Comparison of ENCODE assay signal across 1 cellular context in the genomic region with DNA sequence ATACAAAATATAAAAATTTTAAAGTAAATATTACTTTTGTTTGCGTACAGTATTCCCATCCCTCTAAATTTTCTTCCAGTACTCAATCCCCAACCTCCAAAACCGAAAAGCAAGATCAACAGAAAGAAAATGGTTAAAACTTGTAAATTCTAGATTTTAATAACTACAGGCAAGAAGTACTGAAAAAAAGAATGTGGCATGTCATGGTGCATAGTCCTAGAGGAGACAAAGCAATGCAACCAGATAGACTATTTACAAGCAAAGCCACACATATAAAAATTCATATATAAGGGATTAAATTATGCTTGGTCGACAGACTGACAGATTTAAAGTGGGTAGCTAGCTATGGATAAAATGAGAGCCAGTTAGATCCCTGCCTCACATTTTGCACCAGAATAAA.
TF ChIP-seq lines count a peak whose summit lies in the region.

No MANE protein-coding gene starts in this region.

TF ChIP-seq in K562, 482 proteins besides CTCF, POLR2A, EP300 and RAD21 (continued from another document and continues in another):
- TF ChIP-seq MLLT1 (IDR thresholded peaks at IDR 0.05) (peak; percentile 95 to 98), HIVEP1 (CRISPR knock-in tag; IDR thresholded peaks at IDR 0.05) (no peak), HNRNPK (IDR thresholded peaks at IDR 0.05; ENCODE audit: low read depth, low read length, poor library complexity, severe bottlenecking) (peak; percentile 58), SRSF9 (IDR thresholded peaks at IDR 0.05; ENCODE audit: borderline replicate concordance, low read depth, low read length) (no peak), ZMIZ1 (IDR thresholded peaks at IDR 0.05; ENCODE audit: low read depth in 2 of 2, low read length in 2 of 2) (peak in 1 of 2 experiments; percentile 25; a peak in 1 of 4 replicates), ZNF586 (CRISPR knock-in tag; conservative IDR thresholded peaks at IDR 0.05) (peak; percentile 68), ZNF444 (CRISPR knock-in tag; IDR thresholded peaks at IDR 0.05) (peak; percentile 4; the same call in 1 of the 2 replicates), RFX7 (CRISPR knock-in tag; IDR thresholded peaks at IDR 0.05) (peak; percentile 64; the same call in 1 of the 2 replicates), PHTF2 (CRISPR knock-in tag; IDR thresholded peaks at IDR 0.05) (0 out of 2 replicates have a peak, but pooled peaks have one; percentile 75), FOXA3 (CRISPR knock-in tag; conservative IDR thresholded peaks at IDR 0.05 in 1 of 2, IDR thresholded peaks at IDR 0.05 in 1 of 2) (0 out of 4 replicates have a peak, but pooled peaks of 1 of the 2 experiments have one; percentile 1), ZNF668 (CRISPR knock-in tag; IDR thresholded peaks at IDR 0.05) (0 out of 2 replicates have a peak, but pooled peaks have one; percentile 35), ZNF253 (CRISPR knock-in tag; conservative IDR thresholded peaks at IDR 0.05) (peak; percentile 38; the same call in 1 of the 2 replicates), OTX1 (CRISPR knock-in tag; IDR thresholded peaks at IDR 0.05) (peak; percentile 86; the same call in 1 of the 2 replicates), C11orf30 (IDR thresholded peaks at IDR 0.05; ENCODE audit: low read depth) (0 out of 2 replicates have a peak, but pooled peaks have one; percentile 6), CGGBP1 (CRISPR knock-in tag; IDR thresholded peaks at IDR 0.05) (peak; percentile 95; the same call in 1 of the 2 replicates), ZNF551 (CRISPR knock-in tag; IDR thresholded peaks at IDR 0.05) (peak; percentile 84), GATAD2B (IDR thresholded peaks at IDR 0.05; ENCODE audit: borderline replicate concordance) (0 out of 2 replicates have a peak, but pooled peaks have one; percentile 9), POLR2AphosphoS5 (IDR thresholded peaks at IDR 0.05; ENCODE audit: control insufficient read depth, insufficient read depth, low read depth, low read length) (peak; percentile 71; the same call in 1 of the 2 replicates), ESRRB (CRISPR knock-in tag; IDR thresholded peaks at IDR 0.05; ENCODE audit: borderline replicate concordance) (no peak), ZNF696 (CRISPR knock-in tag; conservative IDR thresholded peaks at IDR 0.05) (peak; percentile 72; the same call in 1 of the 2 replicates), ZNF224 (CRISPR knock-in tag; IDR thresholded peaks at IDR 0.05) (no peak), ZFP30 (CRISPR knock-in tag; IDR thresholded peaks at IDR 0.05; ENCODE audit: borderline replicate concordance) (0 out of 2 replicates have a peak, but pooled peaks have one; percentile 4), POLR2AphosphoS2 (IDR thresholded peaks at IDR 0.05; ENCODE audit: low read length) (peak; percentile 41; the same call in 1 of the 2 replicates), ZFPM2 (CRISPR knock-in tag; IDR thresholded peaks at IDR 0.05) (0 out of 2 replicates have a peak, but pooled peaks have one; percentile 38), ATF4 (CRISPR knock-in tag; IDR thresholded peaks at IDR 0.05) (0 out of 2 replicates have a peak, but pooled peaks have one; percentile 7), HNRNPL (IDR thresholded peaks at IDR 0.05; ENCODE audit: low read depth, low read length) (no peak), CHCHD3 (CRISPR knock-in tag; IDR thresholded peaks at IDR 0.05) (peak; percentile 90), SMAD4 (CRISPR knock-in tag; conservative IDR thresholded peaks at IDR 0.05) (0 out of 2 replicates have a peak, but pooled peaks have one; percentile 16), ILF3 (IDR thresholded peaks at IDR 0.05; ENCODE audit: borderline replicate concordance) (peak; percentile 76), LEF1 (IDR thresholded peaks at IDR 0.05) (no peak), HOXB6 (CRISPR knock-in tag; IDR thresholded peaks at IDR 0.05; ENCODE audit: borderline replicate concordance) (0 out of 2 replicates have a peak, but pooled peaks have one; percentile 13), NCOR1 (IDR thresholded peaks at IDR 0.05) (peak; percentile 40; the same call in 1 of the 2 replicates), EP400 (IDR thresholded peaks at IDR 0.05) (no peak), ZNF354B (CRISPR knock-in tag; IDR thresholded peaks at IDR 0.05) (0 out of 2 replicates have a peak, but pooled peaks have one; percentile 59), CSDE1 (IDR thresholded peaks at IDR 0.05) (peak in 1 of 2 experiments; percentile 15; a peak in 1 of 4 replicates), ELF4 (CRISPR knock-in tag; IDR thresholded peaks at IDR 0.05) (no peak), U2AF1 (optimal IDR thresholded peaks at IDR 0.05; ENCODE audit: low read depth, low read length) (peak; percentile 1), SNIP1 (IDR thresholded peaks at IDR 0.05; ENCODE audit: low read depth) (0 out of 2 replicates have a peak, but pooled peaks have one; percentile 29), POLR2G (IDR thresholded peaks at IDR 0.05; ENCODE audit: low read depth, low read length) (0 out of 2 replicates have a peak, but pooled peaks have one; percentile 0)
- TF ChIP-seq, protein P1, sequence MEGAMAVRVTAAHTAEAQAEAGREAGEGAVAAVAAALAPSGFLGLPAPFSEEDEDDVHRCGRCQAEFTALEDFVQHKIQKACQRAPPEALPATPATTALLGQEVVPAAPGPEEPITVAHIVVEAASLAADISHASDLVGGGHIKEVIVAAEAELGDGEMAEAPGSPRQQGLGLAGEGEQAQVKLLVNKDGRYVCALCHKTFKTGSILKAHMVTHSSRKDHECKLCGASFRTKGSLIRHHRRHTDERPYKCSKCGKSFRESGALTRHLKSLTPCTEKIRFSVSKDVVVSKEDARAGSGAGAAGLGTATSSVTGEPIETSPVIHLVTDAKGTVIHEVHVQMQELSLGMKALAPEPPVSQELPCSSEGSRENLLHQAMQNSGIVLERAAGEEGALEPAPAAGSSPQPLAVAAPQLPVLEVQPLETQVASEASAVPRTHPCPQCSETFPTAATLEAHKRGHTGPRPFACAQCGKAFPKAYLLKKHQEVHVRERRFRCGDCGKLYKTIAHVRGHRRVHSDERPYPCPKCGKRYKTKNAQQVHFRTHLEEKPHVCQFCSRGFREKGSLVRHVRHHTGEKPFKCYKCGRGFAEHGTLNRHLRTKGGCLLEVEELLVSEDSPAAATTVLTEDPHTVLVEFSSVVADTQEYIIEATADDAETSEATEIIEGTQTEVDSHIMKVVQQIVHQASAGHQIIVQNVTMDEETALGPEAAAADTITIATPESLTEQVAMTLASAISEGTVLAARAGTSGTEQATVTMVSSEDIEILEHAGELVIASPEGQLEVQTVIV (CRISPR knock-in tag; IDR thresholded peaks at IDR 0.05; ENCODE audit: borderline replicate concordance), result no peak
- TF ChIP-seq, protein P2, sequence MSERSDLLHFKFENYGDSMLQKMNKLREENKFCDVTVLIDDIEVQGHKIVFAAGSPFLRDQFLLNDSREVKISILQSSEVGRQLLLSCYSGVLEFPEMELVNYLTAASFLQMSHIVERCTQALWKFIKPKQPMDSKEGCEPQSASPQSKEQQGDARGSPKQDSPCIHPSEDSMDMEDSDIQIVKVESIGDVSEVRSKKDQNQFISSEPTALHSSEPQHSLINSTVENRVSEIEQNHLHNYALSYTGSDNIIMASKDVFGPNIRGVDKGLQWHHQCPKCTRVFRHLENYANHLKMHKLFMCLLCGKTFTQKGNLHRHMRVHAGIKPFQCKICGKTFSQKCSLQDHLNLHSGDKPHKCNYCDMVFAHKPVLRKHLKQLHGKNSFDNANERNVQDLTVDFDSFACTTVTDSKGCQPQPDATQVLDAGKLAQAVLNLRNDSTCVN (CRISPR knock-in tag; IDR thresholded peaks at IDR 0.05), result 0 out of 2 replicates have a peak, but pooled peaks have one; percentile 21
- TF ChIP-seq, protein P3, sequence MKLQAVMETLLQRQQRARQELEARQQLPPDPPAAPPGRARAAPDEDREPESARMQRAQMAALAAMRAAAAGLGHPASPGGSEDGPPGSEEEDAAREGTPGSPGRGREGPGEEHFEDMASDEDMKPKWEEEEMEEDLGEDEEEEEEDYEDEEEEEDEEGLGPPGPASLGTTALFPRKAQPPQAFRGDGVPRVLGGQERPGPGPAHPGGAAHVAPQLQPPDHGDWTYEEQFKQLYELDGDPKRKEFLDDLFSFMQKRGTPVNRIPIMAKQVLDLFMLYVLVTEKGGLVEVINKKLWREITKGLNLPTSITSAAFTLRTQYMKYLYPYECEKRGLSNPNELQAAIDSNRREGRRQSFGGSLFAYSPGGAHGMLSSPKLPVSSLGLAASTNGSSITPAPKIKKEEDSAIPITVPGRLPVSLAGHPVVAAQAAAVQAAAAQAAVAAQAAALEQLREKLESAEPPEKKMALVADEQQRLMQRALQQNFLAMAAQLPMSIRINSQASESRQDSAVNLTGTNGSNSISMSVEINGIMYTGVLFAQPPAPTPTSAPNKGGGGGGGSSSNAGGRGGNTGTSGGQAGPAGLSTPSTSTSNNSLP (IDR thresholded peaks at IDR 0.05; ENCODE audit: borderline replicate concordance, low read depth, low read length), result peak; percentile 9; the same call in 1 of the 2 replicates
- TF ChIP-seq, protein P4, sequence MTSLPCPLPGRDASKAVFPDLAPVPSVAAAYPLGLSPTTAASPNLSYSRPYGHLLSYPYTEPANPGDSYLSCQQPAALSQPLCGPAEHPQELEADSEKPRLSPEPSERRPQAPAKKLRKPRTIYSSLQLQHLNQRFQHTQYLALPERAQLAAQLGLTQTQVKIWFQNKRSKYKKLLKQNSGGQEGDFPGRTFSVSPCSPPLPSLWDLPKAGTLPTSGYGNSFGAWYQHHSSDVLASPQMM (CRISPR knock-in tag; IDR thresholded peaks at IDR 0.05), result peak; percentile 64; the same call in 1 of the 2 replicates
- TF ChIP-seq, protein P5, sequence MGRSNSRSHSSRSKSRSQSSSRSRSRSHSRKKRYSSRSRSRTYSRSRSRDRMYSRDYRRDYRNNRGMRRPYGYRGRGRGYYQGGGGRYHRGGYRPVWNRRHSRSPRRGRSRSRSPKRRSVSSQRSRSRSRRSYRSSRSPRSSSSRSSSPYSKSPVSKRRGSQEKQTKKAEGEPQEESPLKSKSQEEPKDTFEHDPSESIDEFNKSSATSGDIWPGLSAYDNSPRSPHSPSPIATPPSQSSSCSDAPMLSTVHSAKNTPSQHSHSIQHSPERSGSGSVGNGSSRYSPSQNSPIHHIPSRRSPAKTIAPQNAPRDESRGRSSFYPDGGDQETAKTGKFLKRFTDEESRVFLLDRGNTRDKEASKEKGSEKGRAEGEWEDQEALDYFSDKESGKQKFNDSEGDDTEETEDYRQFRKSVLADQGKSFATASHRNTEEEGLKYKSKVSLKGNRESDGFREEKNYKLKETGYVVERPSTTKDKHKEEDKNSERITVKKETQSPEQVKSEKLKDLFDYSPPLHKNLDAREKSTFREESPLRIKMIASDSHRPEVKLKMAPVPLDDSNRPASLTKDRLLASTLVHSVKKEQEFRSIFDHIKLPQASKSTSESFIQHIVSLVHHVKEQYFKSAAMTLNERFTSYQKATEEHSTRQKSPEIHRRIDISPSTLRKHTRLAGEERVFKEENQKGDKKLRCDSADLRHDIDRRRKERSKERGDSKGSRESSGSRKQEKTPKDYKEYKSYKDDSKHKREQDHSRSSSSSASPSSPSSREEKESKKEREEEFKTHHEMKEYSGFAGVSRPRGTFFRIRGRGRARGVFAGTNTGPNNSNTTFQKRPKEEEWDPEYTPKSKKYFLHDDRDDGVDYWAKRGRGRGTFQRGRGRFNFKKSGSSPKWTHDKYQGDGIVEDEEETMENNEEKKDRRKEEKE (IDR thresholded peaks at IDR 0.05; ENCODE audit: borderline replicate concordance in 1 of 2, control insufficient read depth in 1 of 2, low read depth in 2 of 2, low read length in 1 of 2), result peak in 1 of 2 experiments; percentile 91; a peak in 2 of 4 replicates
